In genomic region chr2:38925982-38926381, GRCh38 we compare ENCODE assay signal across 17 cellular contexts. TPM values are rescaled to one million over a fixed set of nuclear protein-coding genes. Genes with fewer than 3 reads are reported as not detected.
"Had no signal": no experiment of that assay in that cellular context is flagged by ENCODE, and none has a peak within 500 bp of the region (broad histone marks: within the 10 kb centered on the region; RNA-seq: fewer than 3 reads in every experiment).

No MANE protein-coding gene starts in this region.

- H3K4me1 ChIP-seq: sigmoid colon, transverse colon had no signal

- H3K9me3 Mint-ChIP-seq: activated CD8-positive, alpha-beta T cell treated with anti-CD3 and anti-CD28 coated beads for 36 hours; activated naive CD8-positive, alpha-beta T cell treated with anti-CD3 and anti-CD28 coated beads, Interleukin-2, amount 50 U/mL, for 24 hours; natural killer cell treated with Interleukin-12 subunit alpha and Interleukin-12 subunit beta and Interleukin-15 and Interleukin-18, amount 100 ng/mL, for 72 hours; T-helper 2 cell treated with Interferon-gamma antibody and Interleukin-4, amounts not matched to agents 5 μg/mL and 100 μg/mL, for 36 hours had no signal

- H3K9me3 ChIP-seq: sigmoid colon, transverse colon had no signal

- ATAC-seq: activated CD8-positive, alpha-beta T cell treated with anti-CD3 and anti-CD28 coated beads for 36 hours; activated naive CD8-positive, alpha-beta T cell treated with anti-CD3 and anti-CD28 coated beads, Interleukin-2, amount 50 U/mL, for 24 hours; left colon; natural killer cell treated with Interleukin-12 subunit alpha and Interleukin-12 subunit beta and Interleukin-15 and Interleukin-18, amount 100 ng/mL, for 72 hours had no signal

- H3K36me3 Mint-ChIP-seq: natural killer cell treated with Interleukin-12 subunit alpha and Interleukin-12 subunit beta and Interleukin-15 and Interleukin-18, amount 100 ng/mL, for 72 hours had no signal

- H3K36me3 ChIP-seq: sigmoid colon, transverse colon had no signal

- H3K27ac ChIP-seq: epithelial cell of prostate, sigmoid colon, transverse colon had no signal

- H3K4me1 Mint-ChIP-seq: activated naive CD8-positive, alpha-beta T cell treated with anti-CD3 and anti-CD28 coated beads, Interleukin-2, amount 50 U/mL, for 24 hours had no signal

- DNase-seq: activated CD8-positive, alpha-beta memory T cell treated with anti-CD3 and anti-CD28 coated beads, Interleukin-2, amount 50 U/mL, for 4 hours; activated CD8-positive, alpha-beta T cell treated with anti-CD3 and anti-CD28 coated beads for 36 hours; activated naive CD4-positive, alpha-beta T cell; activated naive CD8-positive, alpha-beta T cell treated with anti-CD3 and anti-CD28 coated beads, Interleukin-2, amount 50 U/mL, for 24 hours; caudate nucleus; cortex of kidney; effector CD8-positive, alpha-beta T cell; left colon; sigmoid colon; stimulated activated CD4-positive, alpha-beta T cell treated with anti-CD3 and anti-CD28 coated beads, Interleukin-2, amount 100 ng/mL, for 24 hours; stimulated activated naive CD4-positive, alpha-beta T cell; substantia nigra; SW 1271; transverse colon had no signal

- H3K27ac Mint-ChIP-seq: activated CD8-positive, alpha-beta T cell treated with anti-CD3 and anti-CD28 coated beads for 36 hours; activated naive CD8-positive, alpha-beta T cell treated with anti-CD3 and anti-CD28 coated beads, Interleukin-2, amount 50 U/mL, for 24 hours; natural killer cell treated with Interleukin-12 subunit alpha and Interleukin-12 subunit beta and Interleukin-15 and Interleukin-18, amount 100 ng/mL, for 72 hours; T-helper 2 cell treated with Interferon-gamma antibody and Interleukin-4, amounts not matched to agents 5 μg/mL and 100 μg/mL, for 36 hours had no signal

- H3K27me3 Mint-ChIP-seq: activated CD8-positive, alpha-beta T cell treated with anti-CD3 and anti-CD28 coated beads for 36 hours had no signal

- H3K4me3 ChIP-seq: sigmoid colon, transverse colon had no signal

- H3K4me3 Mint-ChIP-seq: activated CD8-positive, alpha-beta T cell treated with anti-CD3 and anti-CD28 coated beads for 36 hours; activated naive CD8-positive, alpha-beta T cell treated with anti-CD3 and anti-CD28 coated beads, Interleukin-2, amount 50 U/mL, for 24 hours; natural killer cell treated with Interleukin-12 subunit alpha and Interleukin-12 subunit beta and Interleukin-15 and Interleukin-18, amount 100 ng/mL, for 72 hours; T-helper 2 cell treated with Interferon-gamma antibody and Interleukin-4, amounts not matched to agents 5 μg/mL and 100 μg/mL, for 36 hours had no signal

- H3K27me3 ChIP-seq: sigmoid colon, transverse colon had no signal

RNA-seq across cellular contexts. Expression of gene ARHGEF33, which starts 36.3 kb away (rescaled TPM):
- total RNA-seq: activated CD8-positive, alpha-beta T cell treated with anti-CD3 and anti-CD28 coated beads for 36 hours had no signal
